ENCODE assay signal across 11 cellular contexts in genomic region chr4:23062188-23062587, GRCh38.
"Had no signal": no experiment of that assay in that cellular context is flagged by ENCODE, and none has a peak within 500 bp of the region (broad histone marks: within the 10 kb centered on the region; RNA-seq: fewer than 3 reads in every experiment).

No MANE protein-coding gene starts in this region.

- H2AFZ ChIP-seq: GM23248, GM23338 had no signal

- H3K9me3 Mint-ChIP-seq: GM23338, H9 had no signal

- H3K27ac ChIP-seq: GM23248 had no signal

- H3K27ac Mint-ChIP-seq: GM23338, H9, HFFc6 had no signal

- H3K36me3 ChIP-seq: HAP-1 had no signal

- DNase-seq: GM23248, GOT3, H7, H9, HCEC 1CT, HFFc6 had no signal

- FAIRE-seq: H1, H54 had no signal

- H3K4me3 ChIP-seq: GM23248, GM23338, HAP-1 had no signal

- H3K9me3 ChIP-seq: HAP-1 had no signal

- H3K4me1 ChIP-seq: HAP-1 had no signal

- H3K4me3 Mint-ChIP-seq: GM23338, H9, HFFc6 had no signal

- H3K4me2 ChIP-seq: GM23338 had no signal

- H3K9ac ChIP-seq: GM23248 had no signal

- ATAC-seq: GM23338, HCT116 had no signal
